8 cellular contexts compared by ENCODE assay signal in the genomic region with DNA sequence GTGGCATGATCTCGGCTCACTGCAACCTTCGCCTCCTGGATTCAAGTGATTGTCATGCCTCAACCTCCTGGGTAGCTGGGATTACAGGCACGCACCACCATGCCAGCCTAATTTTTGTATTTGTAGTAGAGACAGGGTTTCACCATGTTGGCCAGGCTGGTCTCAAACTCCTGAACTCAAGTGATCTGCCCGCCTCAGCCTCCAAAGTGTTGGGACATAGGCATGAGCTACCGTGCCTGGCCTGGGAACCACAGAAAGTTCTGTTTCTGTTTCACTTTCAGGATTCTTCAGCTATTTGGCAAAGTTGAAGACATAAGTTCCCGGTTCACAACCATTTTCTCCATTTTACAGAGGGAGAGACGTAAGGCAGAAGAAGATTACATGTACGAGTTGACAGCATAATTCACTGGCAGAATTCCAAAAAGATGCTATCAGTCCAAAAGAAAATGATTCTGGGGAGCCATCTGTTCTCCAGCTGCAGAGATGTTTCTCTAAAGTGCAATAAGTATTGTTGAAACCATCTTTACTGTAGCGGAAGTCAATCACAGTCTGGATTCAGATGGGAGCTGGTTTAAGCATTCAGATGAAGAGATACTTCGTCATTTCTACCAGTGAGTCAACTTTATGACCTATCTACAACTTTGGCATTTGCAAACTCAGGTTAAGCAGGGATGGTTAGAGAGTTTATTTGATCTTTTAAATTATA. TPM values are rescaled to one million over a fixed set of nuclear protein-coding genes. Genes with fewer than 3 reads are reported as not detected.
A peak's percentile ranks its signal among the peaks of the same experiment; 100 is the strongest.
DNase-seq lines count a peak whose midpoint lies in the region; TF ChIP-seq lines count a peak whose summit lies in the region.

No MANE protein-coding gene starts in this region.

- H3K27ac ChIP-seq in HEK293 (ENCODE audit: extremely low read depth, low read depth, low read length) (no peak overlapping the region), liver (ENCODE audit: low read depth in 1 of 2, low read length in 2 of 2) (peak overlapping the region; percentile 8 to 42)

- TF ChIP-seq RAD21 in liver (IDR thresholded peaks at IDR 0.05) = no peak

- TF ChIP-seq CTCF in AG04449 (IDR thresholded peaks at IDR 0.05; ENCODE audit: insufficient read depth, low read length, missing control alignments) (no peak), HEK293 (tag by site-specific recombination; IDR thresholded peaks at IDR 0.05) (no peak), liver (IDR thresholded peaks at IDR 0.05; ENCODE audit: low read depth, low read length, missing input control) (no peak)

- H3K4me1 Mint-ChIP-seq in activated CD4-positive, alpha-beta memory T cell treated with anti-CD3 and anti-CD28 coated beads, Interleukin-2, amount 10 ng/mL, durations not matched to agents 7 days and 5 days = peaks cover 18% of the 10 kb centered on the region

- no peaks in the 10 kb centered on the region for H3K27me3 Mint-ChIP-seq in activated CD4-positive, alpha-beta memory T cell treated with anti-CD3 and anti-CD28 coated beads, Interleukin-2, amount 10 ng/mL, durations not matched to agents 7 days and 5 days

- no peaks in the 10 kb centered on the region for H3K36me3 Mint-ChIP-seq in activated CD4-positive, alpha-beta memory T cell treated with anti-CD3 and anti-CD28 coated beads, Interleukin-2, amount 10 ng/mL, durations not matched to agents 7 days and 5 days (ENCODE audit: low read depth)

- H3K27me3 ChIP-seq in liver (ENCODE audit: control insufficient read depth in 4 of 4, insufficient read depth in 4 of 4, low read length in 3 of 4) = no peaks in the 10 kb centered on the region

- H3K9me3 Mint-ChIP-seq in activated CD4-positive, alpha-beta memory T cell treated with anti-CD3 and anti-CD28 coated beads, Interleukin-2, amount 10 ng/mL, durations not matched to agents 7 days and 5 days = no peaks in the 10 kb centered on the region

- H3K9me3 ChIP-seq in HEK293 (ENCODE audit: control insufficient read depth, insufficient read depth, low read depth, low read length) (no peaks in the 10 kb centered on the region), liver (ENCODE audit: control insufficient read depth in 4 of 4, low read length in 3 of 4) (no peaks in the 10 kb centered on the region)

- H3K4me3 ChIP-seq in AG04449 (ENCODE audit: low read depth, low read length) (peak overlapping the region; percentile 16), HEK293 (ENCODE audit: low read depth, low read length) (no peak overlapping the region), liver (ENCODE audit: low read depth in 1 of 3, low read length in 3 of 3) (no peak overlapping the region)

- peak overlapping the region; percentile 48 for H3K4me3 Mint-ChIP-seq in activated CD4-positive, alpha-beta memory T cell treated with anti-CD3 and anti-CD28 coated beads, Interleukin-2, amount 10 ng/mL, durations not matched to agents 7 days and 5 days

- CTCF ChIA-PET in AG04449 (lab: Yijun Ruan, JAX) (interaction anchor here (0.7 to 1.3 kb wide), 6 partner anchors 51 to 101 kb away, joined by 3 to 5 read pairs (median 3); no protein-coding TSS in a partner anchor), HEK293 (lab: Yijun Ruan, JAX) (interaction anchor here (0.6 to 0.8 kb wide), 3 partner anchors 8 to 60 kb away, joined by 3 to 5 read pairs (median 5); no protein-coding TSS in a partner anchor)
- CTCF ChIA-PET in activated CD4-positive, alpha-beta memory T cell treated with anti-CD3 and anti-CD28 coated beads, Interleukin-2, amount 10 ng/mL, durations not matched to agents 7 days and 5 days (lab: Charles Lee) = interaction anchor here (0.7 to 1.8 kb wide), 4 partner anchors 9 to 402 kb away, joined by 3 to 11 read pairs (median 4); partner anchors contain the start of gene RNF34

- POLR2A ChIA-PET in AG04449 (lab: Yijun Ruan, JAX) (interaction anchor here (1.0 kb wide), 1 partner anchor 8 kb away, joined by 4 read pairs; the partner anchor contains the start of gene RNF34), HEK293 (lab: Yijun Ruan, JAX) (interaction anchor here (0.6 to 1.2 kb wide), 2 partner anchors 8 to 52 kb away, joined by 3 read pairs; no protein-coding TSS in a partner anchor)
- POLR2A ChIA-PET in activated CD4-positive, alpha-beta memory T cell treated with anti-CD3 and anti-CD28 coated beads, Interleukin-2, amount 10 ng/mL, durations not matched to agents 7 days and 5 days (lab: Charles Lee) = interaction anchor here (0.5 to 6.0 kb wide), 7 partner anchors 8 to 280 kb away, joined by 3 to 112 read pairs (median 3); partner anchors contain the start of genes ANAPC5 and RNF34

- no peak overlapping the region for H3K9ac ChIP-seq in liver (ENCODE audit: low read depth in 1 of 2, low read length in 2 of 2)

- no peaks in the 10 kb centered on the region for H3K4me1 ChIP-seq in HEK293 (ENCODE audit: control insufficient read depth, insufficient read depth, low read length)
- peaks cover 0 to 5% (median 0%) of the 10 kb centered on the region in 4 donors for H3K4me1 ChIP-seq in liver (ENCODE audit: control insufficient read depth in 4 of 4, insufficient read depth in 4 of 4, low read length in 3 of 4)

- DNase-seq in AG04449 (ENCODE audit: low read depth, low spot score) (peak; percentile 28), SHP77 (lab: John Stamatoyannopoulos, UW) (no peak), COLO829 (ENCODE audit: low spot score) (no peak), T-helper 9 cell (no peak), NCI-H510A treated with DMSO at 0.1 percent for 48 hours (lab: John Stamatoyannopoulos, UW) (no peak)
- DNase-seq in activated CD4-positive, alpha-beta memory T cell treated with anti-CD3 and anti-CD28 coated beads, Interleukin-2, amount 10 ng/mL, durations not matched to agents 7 days and 5 days = peak; percentile 58

- 69% methylated on average over 10 of the region's 10 CpGs for whole genome bisulfite sequencing in liver

- H3K36me3 ChIP-seq in HEK293 (ENCODE audit: control insufficient read depth in 2 of 2, insufficient read depth in 1 of 2, low read length in 2 of 2) = no peaks in the 10 kb centered on the region
- no peaks in the 10 kb centered on the region for H3K36me3 ChIP-seq in liver (ENCODE audit: control insufficient read depth in 4 of 4, insufficient read depth in 3 of 4, low read depth in 1 of 4, low read length in 3 of 4)

- H3K27ac Mint-ChIP-seq in activated CD4-positive, alpha-beta memory T cell treated with anti-CD3 and anti-CD28 coated beads, Interleukin-2, amount 10 ng/mL, durations not matched to agents 7 days and 5 days = peak overlapping the region; percentile 74

TF ChIP-seq in HEK293, 187 proteins besides CTCF, POLR2A, EP300 and RAD21:
- TF ChIP-seq ZNF629 (tag by site-specific recombination; IDR thresholded peaks at IDR 0.05) (peak; percentile 37; the same call in 1 of the 2 replicates), ZNF423 (tag by site-specific recombination; IDR thresholded peaks at IDR 0.05) (no peak), ZNF311 (tag by site-specific recombination; IDR thresholded peaks at IDR 0.05; ENCODE audit: borderline replicate concordance) (no peak), WT1 (tag by site-specific recombination; IDR thresholded peaks at IDR 0.05) (no peak)
TF ChIP-seq in HEK293: peak in this region for 1.

TF ChIP-seq in liver, 16 proteins besides CTCF, POLR2A, EP300 and RAD21:
- no peak for TF ChIP-seq JUND (IDR thresholded peaks at IDR 0.05)
- peak; percentile 30 for TF ChIP-seq YY1 (IDR thresholded peaks at IDR 0.05)

RNA-seq across cellular contexts. Expression of gene RNF34, which starts 8.1 kb away (rescaled TPM):
- 10 to 100 TPM; 88.2 to 90.1 TPM for total RNA-seq in activated CD4-positive, alpha-beta memory T cell treated with anti-CD3 and anti-CD28 coated beads, Interleukin-2, amount 10 ng/mL, durations not matched to agents 7 days and 5 days
- total RNA-seq in liver = 10 to 100 TPM; 22.3 to 27.7 TPM
- 10 to 100 TPM in 1 of 2 donors, 1 to 10 TPM in 1; 9.5 to 13.5 TPM for polyA plus RNA-seq in liver

RNA-seq across cellular contexts. Expression of gene ANAPC5, which starts 39.6 kb away (rescaled TPM):
- 100 to 1,000 TPM; 125 to 131 TPM for total RNA-seq in activated CD4-positive, alpha-beta memory T cell treated with anti-CD3 and anti-CD28 coated beads, Interleukin-2, amount 10 ng/mL, durations not matched to agents 7 days and 5 days
- 100 to 1,000 TPM in 1 of 2 donors, 10 to 100 TPM in 1; 78.2 to 111 TPM for total RNA-seq in liver
- polyA plus RNA-seq in liver = 10 to 100 TPM; 44.1 to 46.1 TPM

Comparison
In these comparisons a context has a peak if more than half of its experiments do, and no peak if none do; other contexts are left out.
1. DNase-seq: peak in AG04449 (single experiment) and activated CD4-positive, alpha-beta memory T cell treated with anti-CD3 and anti-CD28 coated beads, Interleukin-2, amount 10 ng/mL, durations not matched to agents 7 days and 5 days (single experiment); none in SHP77 (0 of 2), COLO829 (single experiment), T-helper 9 cell (single experiment) and NCI-H510A treated with DMSO at 0.1 percent for 48 hours (single experiment).